ENCODE assay signal across 21 cellular contexts in the genomic region with DNA sequence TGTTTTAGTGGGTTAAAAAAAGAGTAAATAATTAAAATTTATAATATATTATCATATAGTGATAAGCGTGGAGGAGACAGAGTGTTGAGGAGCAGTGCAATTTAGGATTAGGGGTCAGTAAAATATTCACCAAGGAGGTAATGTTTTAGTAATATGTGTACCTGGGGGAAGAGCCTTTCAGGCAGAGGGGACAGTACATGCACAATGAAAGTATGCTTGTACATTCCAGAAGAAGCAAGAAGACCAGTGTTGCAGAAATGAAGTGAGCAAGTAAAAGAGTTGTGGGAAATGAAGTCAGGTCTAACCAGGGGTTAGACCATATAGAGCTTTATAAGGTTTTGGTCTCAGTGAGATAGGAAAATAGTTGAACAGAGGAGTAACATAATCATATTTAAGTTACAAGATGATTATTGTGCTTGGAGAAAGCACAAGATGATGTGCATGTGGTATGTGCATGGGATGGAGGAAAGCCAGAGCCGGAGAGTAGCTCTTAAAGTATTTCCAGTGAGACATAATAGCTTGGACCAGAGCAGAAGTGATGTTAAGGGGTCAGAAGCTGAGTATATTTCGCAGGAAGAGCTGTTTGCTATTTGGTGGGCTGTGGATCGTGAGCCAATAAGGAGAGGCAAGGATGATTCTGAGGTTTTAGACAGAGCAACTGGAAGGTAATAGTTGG. TPM values are rescaled to one million over a fixed set of nuclear protein-coding genes. Genes with fewer than 3 reads are reported as not detected.
"Had no signal": no experiment of that assay in that cellular context is flagged by ENCODE, and none has a peak within 500 bp of the region (broad histone marks: within the 10 kb centered on the region; RNA-seq: fewer than 3 reads in every experiment).

No MANE protein-coding gene starts in this region.

- H3K9me3 Mint-ChIP-seq: naive B cell; neural progenitor cell; stimulated activated naive CD8-positive, alpha-beta T cell treated with anti-CD3 and anti-CD28 coated beads, Interleukin-15, Interleukin-2, amounts not matched to agents 100 ng/mL and 50 ng/mL, for 24 hours had no signal

- H2AFZ ChIP-seq: neural progenitor cell had no signal

- H3K27ac Mint-ChIP-seq: activated naive CD8-positive, alpha-beta T cell; neural progenitor cell; stimulated activated naive CD8-positive, alpha-beta T cell treated with anti-CD3 and anti-CD28 coated beads, Interleukin-15, Interleukin-2, amounts not matched to agents 100 ng/mL and 50 ng/mL, for 24 hours had no signal

- H3K4me3 ChIP-seq: mucosa of descending colon, neural progenitor cell, psoas muscle, vagina had no signal

- H3K4me2 ChIP-seq: neural progenitor cell had no signal

- H3K27me3 ChIP-seq: neural progenitor cell, vagina had no signal

- H3K9me3 ChIP-seq: mucosa of descending colon, psoas muscle, vagina had no signal

- H3K36me3 Mint-ChIP-seq: activated naive CD8-positive, alpha-beta T cell; naive B cell had no signal

- DNase-seq: activated CD4-positive, alpha-beta T cell treated with anti-CD3 and anti-CD28 coated beads for 1 hour; activated CD4-positive, alpha-beta T cell treated with anti-CD3 and anti-CD28 coated beads, Interleukin-2, amount 50 U/mL, for 4 hours; amniotic stem cell; left cardiac atrium; mesenchymal stem cell; mucosa of descending colon; naive B cell; psoas muscle; right cardiac atrium; small intestine; stimulated activated CD4-positive, alpha-beta T cell treated with anti-CD3 and anti-CD28 coated beads, Interleukin-15, amount 100 ng/mL, for 24 hours; stimulated activated CD4-positive, alpha-beta T cell treated with anti-CD3 and anti-CD28 coated beads, Interleukin-2, amount 100 ng/mL, for 48 hours; trophoblast cell; WERI-Rb-1 had no signal

- H3K27me3 Mint-ChIP-seq: brain had no signal

- H3K36me3 ChIP-seq: neural progenitor cell, WERI-Rb-1 had no signal

- H3K27ac ChIP-seq: neural progenitor cell, psoas muscle, vagina, WERI-Rb-1 had no signal

- H3K4me3 Mint-ChIP-seq: activated naive CD8-positive, alpha-beta T cell; brain; naive B cell; neural progenitor cell; stimulated activated naive CD8-positive, alpha-beta T cell treated with anti-CD3 and anti-CD28 coated beads, Interleukin-15, Interleukin-2, amounts not matched to agents 100 ng/mL and 50 ng/mL, for 24 hours had no signal

- H3K4me1 ChIP-seq: neural progenitor cell, psoas muscle, vagina had no signal

- H3K4me1 Mint-ChIP-seq: naive B cell had no signal

- H3K9ac ChIP-seq: neural progenitor cell had no signal

RNA-seq across cellular contexts. Expression of a gene that starts 44.8 kb away (rescaled TPM):
- total RNA-seq: activated CD8-positive, alpha-beta memory T cell treated with anti-CD3 and anti-CD28 coated beads for 36 hours; T-helper 2 cell treated with Interferon-gamma antibody and Interleukin-4, amounts not matched to agents 100 ng/mL and 5 ng/mL, for 36 hours had no signal
